ENCODE assay signal across 2 cellular contexts in the genomic region with DNA sequence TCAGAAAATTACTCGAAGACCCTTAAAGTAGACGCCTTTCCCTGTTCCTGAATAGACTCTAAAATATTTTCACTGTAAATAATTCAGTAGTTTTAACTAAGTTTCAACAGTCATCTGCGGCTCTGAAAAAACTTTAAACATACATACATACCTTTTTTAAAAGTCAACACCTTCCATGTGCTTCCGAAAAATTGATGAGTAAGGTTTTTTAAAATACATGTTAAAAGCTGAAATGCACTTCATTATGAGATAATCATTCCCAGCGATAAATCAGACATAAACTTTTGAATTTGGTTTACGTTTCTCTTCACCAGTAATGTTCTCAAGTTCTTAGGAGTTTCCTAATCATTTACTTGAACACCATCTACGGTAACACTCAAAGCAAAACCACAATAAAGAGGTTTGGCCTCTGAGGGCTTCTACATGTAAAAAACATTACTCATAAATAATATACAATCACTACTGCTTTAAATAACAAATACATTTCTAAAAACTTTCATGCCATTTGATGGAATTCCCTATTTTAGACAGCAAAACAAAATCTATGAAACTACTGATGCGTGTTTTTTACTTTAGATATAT.
TF ChIP-seq lines count a peak whose summit lies in the region.

No MANE protein-coding gene starts in this region.

TF ChIP-seq in IMR-90, 13 proteins besides CTCF, POLR2A, EP300 and RAD21:
- TF ChIP-seq USF2 (IDR thresholded peaks at IDR 0.05; ENCODE audit: low read depth, low read length) = no peak
- no peak for TF ChIP-seq CHD1 (IDR thresholded peaks at IDR 0.05; ENCODE audit: low read depth, low read length)
- TF ChIP-seq MAZ (IDR thresholded peaks at IDR 0.05; ENCODE audit: borderline replicate concordance, low read depth, low read length) = no peak
- TF ChIP-seq, protein P1, sequence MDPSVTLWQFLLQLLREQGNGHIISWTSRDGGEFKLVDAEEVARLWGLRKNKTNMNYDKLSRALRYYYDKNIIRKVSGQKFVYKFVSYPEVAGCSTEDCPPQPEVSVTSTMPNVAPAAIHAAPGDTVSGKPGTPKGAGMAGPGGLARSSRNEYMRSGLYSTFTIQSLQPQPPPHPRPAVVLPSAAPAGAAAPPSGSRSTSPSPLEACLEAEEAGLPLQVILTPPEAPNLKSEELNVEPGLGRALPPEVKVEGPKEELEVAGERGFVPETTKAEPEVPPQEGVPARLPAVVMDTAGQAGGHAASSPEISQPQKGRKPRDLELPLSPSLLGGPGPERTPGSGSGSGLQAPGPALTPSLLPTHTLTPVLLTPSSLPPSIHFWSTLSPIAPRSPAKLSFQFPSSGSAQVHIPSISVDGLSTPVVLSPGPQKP (IDR thresholded peaks at IDR 0.05; ENCODE audit: borderline replicate concordance, low read depth, low read length) = no peak
- TF ChIP-seq MAFK (IDR thresholded peaks at IDR 0.05; ENCODE audit: low read depth, low read length) = peak; percentile 97
- TF ChIP-seq BHLHE40 (IDR thresholded peaks at IDR 0.05; ENCODE audit: low read depth, low read length) = no peak

TF ChIP-seq in GM12878, 131 proteins besides CTCF, POLR2A, EP300 and RAD21:
- TF ChIP-seq NFIC (IDR thresholded peaks at IDR 0.05; ENCODE audit: low read depth, low read length) (peak; percentile 50; the same call in 1 of the 2 replicates), RBBP5 (conservative IDR thresholded peaks at IDR 0.05) (no peak), HDGF (IDR thresholded peaks at IDR 0.05) (no peak), CREB1 (IDR thresholded peaks at IDR 0.05; ENCODE audit: low read depth) (no peak), FOXM1 (IDR thresholded peaks at IDR 0.05; ENCODE audit: low read depth, low read length) (peak; percentile 37; the same call in 1 of the 2 replicates), RUNX3 (IDR thresholded peaks at IDR 0.05; ENCODE audit: low read length) (peak; percentile 85), JUNB (IDR thresholded peaks at IDR 0.05) (peak; percentile 27; the same call in 1 of the 2 replicates), TCF7 (IDR thresholded peaks at IDR 0.05; ENCODE audit: borderline replicate concordance) (peak; percentile 87), SKIL (IDR thresholded peaks at IDR 0.05; ENCODE audit: low read depth, poor library complexity, severe bottlenecking) (peak; percentile 18)
TF ChIP-seq in GM12878: peak in this region for 6.
